Comparison of ENCODE assay signal across 8 cellular contexts in genomic region chr16:30948956-30949654, GRCh38. TPM values are rescaled to one million over a fixed set of nuclear protein-coding genes. Genes with fewer than 3 reads are reported as not detected.
DNase-seq lines count a peak whose midpoint lies in the region; ATAC-seq and TF ChIP-seq lines count a peak whose summit lies in the region.

ORAI3 (plus strand) TSS chr16:30949068; CDS start chr16:30949290, 222 bp downstream.

- H3K36me3 ChIP-seq in WERI-Rb-1, result peaks cover 11% of the 10 kb centered on the region
- H3K36me3 ChIP-seq in effector memory CD4-positive, alpha-beta T cell (ENCODE audit: control insufficient read depth, insufficient read depth, low read length), result no peaks in the 10 kb centered on the region

- peak; percentile 84 for DNase-seq in GM12865 (ENCODE audit: low read depth)
- DNase-seq in LNCaP clone FGC (ENCODE audit: low read depth), result no peak
- DNase-seq in WERI-Rb-1, result peak; percentile 35
- DNase-seq in effector memory CD4-positive, alpha-beta T cell, result peak in 1 of 3 donors; percentile 24
- DNase-seq in lower leg skin (ENCODE audit: low spot score in 2 of 2), result peak; percentile 75 to 96
- peak in 4 of 6 experiments; percentile 22 to 51 (median 37) for DNase-seq in stimulated activated naive CD4-positive, alpha-beta T cell (lab: John Stamatoyannopoulos, UW)

- TF ChIP-seq POLR2A in lower leg skin (IDR thresholded peaks at IDR 0.05), result no peak

- H3K27ac ChIP-seq in WERI-Rb-1, result peak within 1 kb of the TSS; percentile 60
- peak within 1 kb of the TSS; percentile 69 for H3K27ac ChIP-seq in effector memory CD4-positive, alpha-beta T cell (ENCODE audit: insufficient read depth, low read length, poor library complexity, severe bottlenecking)

- peaks cover 24% of the 10 kb centered on the region for H3K4me1 ChIP-seq in effector memory CD4-positive, alpha-beta T cell (ENCODE audit: control insufficient read depth, insufficient read depth, low read length, poor library complexity, severe bottlenecking)

- no peaks in the 10 kb centered on the region for H3K27me3 ChIP-seq in WERI-Rb-1 (ENCODE audit: insufficient read depth, low read depth, severe bottlenecking)
- no peaks in the 10 kb centered on the region for H3K27me3 ChIP-seq in effector memory CD4-positive, alpha-beta T cell (replicated peaks; ENCODE audit: control insufficient read depth, insufficient read depth, low read length, poor library complexity, severe bottlenecking)

- peak; percentile 55 for ATAC-seq in GM21825 (IDR thresholded peaks at IDR 0.05; ENCODE audit: unreplicated experiment)
- ATAC-seq in GM21367 (IDR thresholded peaks at IDR 0.05; ENCODE audit: unreplicated experiment), result no peak

- WGBS in lower leg skin, 2 donors, result 0% methylated on average over 15 to 37 of the region's 56 CpGs

- H3K9me3 ChIP-seq in WERI-Rb-1 (ENCODE audit: severe bottlenecking), result no peaks in the 10 kb centered on the region
- H3K9me3 ChIP-seq in effector memory CD4-positive, alpha-beta T cell (ENCODE audit: control insufficient read depth, low read length), result no peaks in the 10 kb centered on the region

- H3K4me3 ChIP-seq in GM12865 (ENCODE audit: low read depth, low read length) (peak within 1 kb of the TSS; percentile 71), LNCaP clone FGC (ENCODE audit: low read depth, low read length) (peak within 1 kb of the TSS; percentile 76), WERI-Rb-1 (ENCODE audit: low read depth, low read length) (peak within 1 kb of the TSS; percentile 61), lower leg skin (ENCODE audit: low read depth, poor library complexity, severe bottlenecking) (peak within 1 kb of the TSS; percentile 92)
- H3K4me3 ChIP-seq in effector memory CD4-positive, alpha-beta T cell (ENCODE audit: insufficient read depth, low read depth, low read length, poor library complexity, severe bottlenecking), result peak within 1 kb of the TSS; percentile 87

- TF ChIP-seq CTCF in GM12865 (IDR thresholded peaks at IDR 0.05; ENCODE audit: insufficient read depth, low read depth, low read length, missing control alignments) (no peak), LNCaP clone FGC (IDR thresholded peaks at IDR 0.05; ENCODE audit: control insufficient read depth, extremely low read depth, insufficient read depth) (no peak), WERI-Rb-1 (IDR thresholded peaks at IDR 0.05; ENCODE audit: low read depth, low read length) (no peak), lower leg skin (IDR thresholded peaks at IDR 0.05) (no peak)

- intact Hi-C loops in lower leg skin (cut with DNase I; ENCODE audit: low total_unique reads), result no loop called here

RNA-seq across cellular contexts. Expression of gene ORAI3, which starts in this region (rescaled TPM):
- total RNA-seq in lower leg skin, result 10 to 100 TPM; 22.9 to 37.7 (median 34.6) TPM
